ENCODE assay signal across 8 cellular contexts in the genomic region with DNA sequence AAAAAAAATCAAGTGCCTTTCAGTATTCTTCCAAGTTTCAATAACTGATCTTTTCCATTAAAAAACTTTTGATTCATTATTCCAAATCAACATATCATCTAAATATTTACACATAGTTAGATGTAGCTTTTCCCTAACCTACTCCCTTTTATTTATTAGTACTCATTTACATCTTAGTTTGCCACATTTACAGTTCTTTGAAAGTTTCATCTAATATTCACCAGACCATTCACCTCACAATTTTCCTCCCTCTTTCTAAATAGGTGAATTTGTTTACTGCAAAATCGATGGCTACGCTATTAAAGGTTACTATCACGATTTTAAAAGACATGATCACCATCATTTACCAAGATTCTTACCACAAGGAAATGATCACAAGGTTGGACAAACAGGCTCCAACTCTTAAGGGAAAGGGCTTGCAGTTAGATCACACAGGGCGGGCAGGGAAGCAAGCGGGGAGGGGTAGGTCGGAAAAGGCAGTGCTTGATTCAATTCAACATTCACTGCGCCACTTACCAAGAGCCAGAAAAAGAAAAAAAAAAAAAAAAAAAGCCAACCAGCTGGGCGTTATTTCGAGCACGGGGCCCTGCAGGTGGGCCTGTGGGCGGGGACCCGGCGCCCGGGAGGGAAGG. TPM values are rescaled to one million over a fixed set of nuclear protein-coding genes. Genes with fewer than 3 reads are reported as not detected.
A peak's percentile ranks its signal among the peaks of the same experiment; 100 is the strongest.
DNase-seq lines count a peak whose midpoint lies in the region; ATAC-seq, FAIRE-seq and TF ChIP-seq lines count a peak whose summit lies in the region.

No MANE protein-coding gene starts in this region.

- intact Hi-C loops in HCT116 (cut with micrococcal nuclease) (loop anchor here (5.0 to 10.0 kb wide), 7 partner anchors 94 to 807 kb away; partner anchors contain the start of gene BAZ2B), GM12878 (cut with micrococcal nuclease; ENCODE audit: unreplicated experiment) (loop anchor here (1.0 to 10.0 kb wide), 5 partner anchors 96 to 507 kb away; partner anchors contain the start of gene WDSUB1), HepG2 (cut with micrococcal nuclease; ENCODE audit: unreplicated experiment) (loop anchor here (1.0 to 10.0 kb wide), 6 partner anchors 86 to 425 kb away; partner anchors contain the start of genes BAZ2B, CD302 and WDSUB1), thyroid gland (cut with DNase I) (loop anchor here (10.0 kb wide), 1 partner anchor 87 kb away; no protein-coding TSS in a partner anchor)

- no peak for TF ChIP-seq EP300 in GM12878 (IDR thresholded peaks at IDR 0.05; ENCODE audit: borderline replicate concordance in 1 of 2, control insufficient read depth in 1 of 2, low read depth in 2 of 2, low read length in 2 of 2)
- no peak for TF ChIP-seq EP300 in HepG2 (IDR thresholded peaks at IDR 0.05; ENCODE audit: low read depth in 2 of 2, low read length in 2 of 2)
- TF ChIP-seq EP300 in HepG2 (CRISPR knock-in tag; IDR thresholded peaks at IDR 0.05; ENCODE audit: borderline replicate concordance), result no peak

- peak overlapping the region; percentile 75 for H3K4me2 ChIP-seq in HCT116 (ENCODE audit: low read length)
- peak overlapping the region; percentile 90 for H3K4me2 ChIP-seq in GM12878 (ENCODE audit: control insufficient read depth, insufficient read depth)
- peak overlapping the region; percentile 69 for H3K4me2 ChIP-seq in HepG2 (ENCODE audit: low read depth, low read length)

- H3K4me1 ChIP-seq in HCT116 (ENCODE audit: control insufficient read depth in 1 of 2, insufficient read depth in 2 of 2, low read length in 2 of 2), result peaks cover 8 to 25% of the 10 kb centered on the region in 2 experiments; a peak in 3 of 4 replicates
- H3K4me1 ChIP-seq in GM12878 (ENCODE audit: control insufficient read depth, insufficient read depth, low read length), result peaks cover 3% of the 10 kb centered on the region; the same call in 1 of the 2 replicates
- peaks cover 30% of the 10 kb centered on the region for H3K4me1 ChIP-seq in HepG2 (ENCODE audit: insufficient read depth, low read length)
- peaks cover 21 to 26% of the 10 kb centered on the region in 2 donors for H3K4me1 ChIP-seq in thyroid gland

- no peak for ATAC-seq in HCT116
- no peak for ATAC-seq in GM12878
- ATAC-seq in HepG2, result no peak

- CTCF ChIA-PET in HCT116 (lab: Charles Lee), result interaction anchor here (0.6 to 1.4 kb wide), 5 partner anchors 8 to 927 kb away, joined by 3 to 4 read pairs (median 4); no protein-coding TSS in a partner anchor
- CTCF ChIA-PET in GM12878 (lab: Yijun Ruan, JAX), result interaction anchor here (0.6 to 3.7 kb wide), 17 partner anchors 10 to 809 kb away, joined by 3 to 18 read pairs (median 4); no protein-coding TSS in a partner anchor
- CTCF ChIA-PET in HepG2 (lab: Yijun Ruan, JAX; ENCODE audit: low intra/inter-chr PET ratio, low total read pairs), result interaction anchor here (1.0 kb wide), 1 partner anchor 155 kb away, joined by 3 read pairs; no protein-coding TSS in a partner anchor

- no peak for DNase-seq in HCT116 (ENCODE audit: low read depth, low spot score)
- DNase-seq in GM12878 (ENCODE audit: low read depth, low spot score), result peak; percentile 30
- DNase-seq in HepG2 (ENCODE audit: low spot score), result no peak
- no peak for DNase-seq in thyroid gland
- DNase-seq in central memory CD4-positive, alpha-beta T cell, result no peak
- no peak for DNase-seq in NCI-H146 treated with DMSO at 0.1 percent for 48 hours (lab: John Stamatoyannopoulos, UW; ENCODE audit: unreplicated experiment)
- DNase-seq in GM20000 (ENCODE audit: low spot score), result no peak

- peak overlapping the region; percentile 96 to 98 for H3K4me3 ChIP-seq in HCT116 (replicated peaks in 1 of 2; ENCODE audit: low read depth in 1 of 2, low read length in 2 of 2)
- H3K4me3 ChIP-seq in GM12878, result peak overlapping the region; percentile 99
- H3K4me3 ChIP-seq in HepG2 (replicated peaks in 1 of 3; ENCODE audit: insufficient read depth in 1 of 3, low read depth in 2 of 3, low read length in 3 of 3), result peak overlapping the region; percentile 87 to 99 (median 99)
- H3K4me3 ChIP-seq in thyroid gland (replicated peaks in 1 of 3), result peak overlapping the region; percentile 90 to 99 (median 99)

- H3K36me3 ChIP-seq in HCT116 (ENCODE audit: control insufficient read depth in 1 of 2, insufficient read depth in 2 of 2, low read length in 2 of 2), result peaks cover 10 to 11% of the 10 kb centered on the region in 2 experiments; a peak in 3 of 4 replicates
- peaks cover 2 to 19% of the 10 kb centered on the region in 2 experiments; a peak in 3 of 4 replicates for H3K36me3 ChIP-seq in GM12878 (ENCODE audit: control insufficient read depth in 2 of 2, insufficient read depth in 2 of 2, low read length in 1 of 2)
- peaks cover 4 to 15% of the 10 kb centered on the region in 2 experiments; a peak in 4 of 5 replicates for H3K36me3 ChIP-seq in HepG2 (replicated peaks in 1 of 2; ENCODE audit: control insufficient read depth in 1 of 2, insufficient read depth in 2 of 2, low read length in 2 of 2)
- H3K36me3 ChIP-seq in thyroid gland, result peaks cover 0 to 4% of the 10 kb centered on the region in 2 donors

- H3K9ac ChIP-seq in HCT116 (ENCODE audit: low read length) (peak overlapping the region; percentile 98), GM12878 (ENCODE audit: control insufficient read depth, insufficient read depth, low read length) (peak overlapping the region; percentile 100), HepG2 (ENCODE audit: insufficient read depth, low read depth, low read length) (peak overlapping the region; percentile 96)

- no peak for FAIRE-seq in GM12878 (lab: Jason Lieb, UNC)
- FAIRE-seq in HepG2 (lab: Jason Lieb, UNC), result peak; percentile 42

- H4K20me1 ChIP-seq in HCT116 (ENCODE audit: insufficient read depth), result peaks cover 10% of the 10 kb centered on the region; the same call in 1 of the 2 replicates
- H4K20me1 ChIP-seq in GM12878 (ENCODE audit: control insufficient read depth, insufficient read depth), result no peaks in the 10 kb centered on the region
- H4K20me1 ChIP-seq in HepG2 (ENCODE audit: insufficient read depth, low read length), result peaks cover 38% of the 10 kb centered on the region

- H3K9me2 ChIP-seq in HCT116 (ENCODE audit: insufficient read depth), result no peaks in the 10 kb centered on the region

- peak overlapping the region; percentile 85 for H3K27ac ChIP-seq in 22Rv1
- peak overlapping the region; percentile 93 for H3K27ac ChIP-seq in HCT116 (ENCODE audit: low read depth, low read length)
- H3K27ac ChIP-seq in GM12878 (ENCODE audit: control insufficient read depth, insufficient read depth), result peak overlapping the region; percentile 99
- peak overlapping the region; percentile 94 for H3K27ac ChIP-seq in HepG2 (ENCODE audit: extremely low read length, insufficient read depth, low read length)
- H3K27ac ChIP-seq in thyroid gland, result peak overlapping the region; percentile 99

- TF ChIP-seq RAD21 in HCT116 (IDR thresholded peaks at IDR 0.05; ENCODE audit: low read depth) (no peak), GM12878 (IDR thresholded peaks at IDR 0.05; ENCODE audit: insufficient read depth, low read depth, low read length) (no peak), HepG2 (CRISPR knock-in tag; IDR thresholded peaks at IDR 0.05) (no peak)

- no peaks in the 10 kb centered on the region for H3K27me3 ChIP-seq in HCT116 (ENCODE audit: insufficient read depth, low read length)
- H3K27me3 ChIP-seq in GM12878 (replicated peaks in 1 of 2; ENCODE audit: control insufficient read depth in 2 of 2, insufficient read depth in 2 of 2, low read length in 1 of 2), result no peaks in the 10 kb centered on the region
- H3K27me3 ChIP-seq in HepG2 (ENCODE audit: control insufficient read depth in 1 of 2, insufficient read depth in 2 of 2, low read length in 2 of 2), result no peaks in the 10 kb centered on the region; a peak in 1 of 5 replicates
- no peaks in the 10 kb centered on the region for H3K27me3 ChIP-seq in thyroid gland

- in situ Hi-C loops in GM12878 (cut with MboI), result no loop called here
- in situ Hi-C loops in HepG2 (cut with HindIII; ENCODE audit: extremely low pct_ligation_motif_present, low pct_unique_long_range_greater_than_20kb), result no loop called here

- TF ChIP-seq POLR2A in HCT116 (IDR thresholded peaks at IDR 0.05; ENCODE audit: borderline replicate concordance, extremely low read depth, insufficient read depth, insufficient read length) (no peak), GM12878 (IDR thresholded peaks at IDR 0.05; ENCODE audit: low read depth, low read length) (no peak), HepG2 (IDR thresholded peaks at IDR 0.05; ENCODE audit: insufficient read depth in 1 of 2, low read depth in 2 of 2, low read length in 2 of 2) (no peak), thyroid gland (IDR thresholded peaks at IDR 0.05) (no peak)

- RAD21 ChIA-PET in HCT116 (lab: Charles Lee; ENCODE audit: low non-redundant PET in 1 of 2, low total read pairs in 2 of 2, uncharacterized antibody in 2 of 2, unreplicated experiment in 2 of 2), result interaction anchor here (0.6 to 1.5 kb wide), 6 partner anchors 75 to 715 kb away, joined by 3 to 5 read pairs (median 4); no protein-coding TSS in a partner anchor
- RAD21 ChIA-PET in GM12878 (lab: Charles Lee; ENCODE audit: unreplicated experiment), result interaction anchor here (0.7 to 4.6 kb wide), 17 partner anchors 19 to 592 kb away, joined by 3 to 20 read pairs (median 3); no protein-coding TSS in a partner anchor

- H3K79me2 ChIP-seq in HCT116 (ENCODE audit: insufficient read depth, low read length) (peaks cover 44% of the 10 kb centered on the region), GM12878 (ENCODE audit: control insufficient read depth, insufficient read depth, low read length) (peaks cover 50% of the 10 kb centered on the region), HepG2 (ENCODE audit: insufficient read depth, low read length) (peaks cover 44% of the 10 kb centered on the region)

- WGBS in GM12878 (ENCODE audit: insufficient coverage, insufficient replicate concordance, low lambda C conversion rate, missing lambda C conversion rate), result under 1% methylated on average over 10 of the region's 14 CpGs
- under 1% methylated on average over 13 of the region's 14 CpGs for WGBS in HepG2 (ENCODE audit: low lambda C conversion rate)
- WGBS in thyroid gland, 2 donors, result 1 to 3% methylated on average over 14 of the region's 14 CpGs

- POLR2A ChIA-PET in HCT116 (lab: Charles Lee) (interaction anchor here (0.6 to 1.6 kb wide), 9 partner anchors 9 to 421 kb away, joined by 3 to 6 read pairs (median 4); no protein-coding TSS in a partner anchor), GM12878 (lab: Charles Lee) (interaction anchor here (0.6 to 2.4 kb wide), 12 partner anchors 9 to 561 kb away, joined by 3 to 11 read pairs (median 4); no protein-coding TSS in a partner anchor), HepG2 (lab: Yijun Ruan, JAX) (interaction anchor here (0.6 to 1.9 kb wide), 29 partner anchors 8 to 743 kb away, joined by 3 to 66 read pairs (median 4); partner anchors contain the start of genes BAZ2B, CD302, TANC1 and WDSUB1)

- BruUV-seq in HCT116 (replicated peaks; lab: Mats Ljungman, UMichigan) (TSS peak; percentile 67), GM12878 (replicated peaks; lab: Mats Ljungman, UMichigan) (no TSS peak), HepG2 (replicated peaks; lab: Mats Ljungman, UMichigan) (TSS peak; percentile 75)

- peak overlapping the region; percentile 73 for H2AFZ ChIP-seq in HCT116 (ENCODE audit: low read depth, low read length, poor library complexity, severe bottlenecking)
- H2AFZ ChIP-seq in GM12878 (ENCODE audit: control insufficient read depth, low read depth, low read length), result peak overlapping the region; percentile 98
- H2AFZ ChIP-seq in HepG2 (ENCODE audit: low read length), result peak overlapping the region; percentile 97

- TF ChIP-seq CTCF in 22Rv1 (IDR thresholded peaks at IDR 0.05), result no peak
- TF ChIP-seq CTCF in HCT116 (IDR thresholded peaks at IDR 0.05 in 2 of 3, conservative IDR thresholded peaks at IDR 0.05 in 1 of 3; ENCODE audit: borderline replicate concordance in 1 of 3, insufficient read depth in 1 of 3, low read depth in 2 of 3, low read length in 2 of 3), result no peak
- no peak for TF ChIP-seq CTCF in GM12878 (IDR thresholded peaks at IDR 0.05 in 2 of 3, conservative IDR thresholded peaks at IDR 0.05 in 1 of 3; ENCODE audit: control insufficient read depth in 2 of 3, extremely low read depth in 1 of 3, insufficient read depth in 1 of 3, low read depth in 3 of 3, low read length in 3 of 3)
- no peak for TF ChIP-seq CTCF in HepG2 (CRISPR knock-in tag; IDR thresholded peaks at IDR 0.05)
- no peak for TF ChIP-seq CTCF in thyroid gland (IDR thresholded peaks at IDR 0.05)
- no peak for TF ChIP-seq CTCF in GM20000 (IDR thresholded peaks at IDR 0.05; ENCODE audit: extremely low read depth, missing control alignments)

- SMC1A ChIA-PET in GM12878 (lab: Charles Lee; ENCODE audit: uncharacterized antibody, unreplicated experiment), result interaction anchor here (0.8 to 1.7 kb wide), 7 partner anchors 12 to 502 kb away, joined by 3 to 7 read pairs (median 3); no protein-coding TSS in a partner anchor

- H3K9me3 ChIP-seq in HCT116 (ENCODE audit: control insufficient read depth in 1 of 2, insufficient read depth in 1 of 2, low read depth in 1 of 2, low read length in 2 of 2), result no peaks in the 10 kb centered on the region
- no peaks in the 10 kb centered on the region; the same call in 2 of the 3 replicates for H3K9me3 ChIP-seq in GM12878 (replicated peaks; ENCODE audit: control insufficient read depth, insufficient read depth, low read length)
- no peaks in the 10 kb centered on the region for H3K9me3 ChIP-seq in HepG2 (ENCODE audit: low read length)
- H3K9me3 ChIP-seq in thyroid gland, result no peaks in the 10 kb centered on the region

RNA-seq across cellular contexts. Expression of gene MARCHF7, which starts 0.6 kb away (rescaled TPM):
- total RNA-seq in HCT116 (2021; ENCODE audit: unreplicated experiment) (65.9 TPM), GM12878 (2014; rRNA removed) (64.3 and 83.1 TPM in 2 replicates), GM12878 (2014; rRNA removed; fragmentation: Illumina TruSeq; extraction: Trizol) (107 and 110 TPM in 2 replicates), GM12878 (2021) (68.7 and 69.1 TPM in 2 replicates), HepG2 (2016; rRNA removed; fragmentation: Illumina TruSeq; extraction: Trizol) (88.5 and 156 TPM in 2 replicates), thyroid gland (100 to 1,000 TPM; 105 to 203 (median 132) TPM)
- polyA plus RNA-seq in HCT116 (2012), result 26.7 and 31.8 TPM in 2 replicates
- total RNA-seq in GM12878 (2013; cell fraction: nucleolus; rRNA removed), result 215 and 216 TPM in 2 replicates
- polyA plus RNA-seq in GM12878 (2011; ENCODE audit: low read depth), result 32.3 TPM
- polyA plus RNA-seq in GM12878 (2011; rRNA removed) (49.6 and 73.2 TPM in 2 replicates), GM12878 (2014; fragmentation: Illumina TruSeq; extraction: Trizol) (107 and 154 TPM in 2 replicates), GM12878 (2014; fragmentation: Nextera tagmentation; extraction: Ambion mirVana) (10 to 100 TPM; 39.4 to 56.3 TPM), GM12878 (2014; rRNA removed) (41.1 and 45.8 TPM in 2 replicates), GM12878 (2016; fragmentation: Nextera tagmentation; extraction: Ambion mirVana) (100 to 1,000 TPM; 109 to 111 TPM), HepG2 (2011; rRNA removed) (32.8 and 33.2 TPM in 2 replicates)
- 17.2 and 23.2 TPM in 2 replicates for polyA plus RNA-seq in GM12878 (2011; cell fraction: cytosol; rRNA removed)
- polyA plus RNA-seq in GM12878 (2011; cell fraction: nucleus; rRNA removed), result 35.8 and 40.2 TPM in 2 replicates
- polyA plus RNA-seq in GM12878 (2012), result 36.5 and 61.7 TPM in 2 replicates
- 34.0 and 60.9 TPM in 2 replicates for polyA minus RNA-seq in GM12878 (2011; rRNA and poly(A)+ RNA removed)
- 26.2 and 36.3 TPM in 2 replicates for polyA minus RNA-seq in GM12878 (2011; cell fraction: cytosol; rRNA and poly(A)+ RNA removed)
- polyA minus RNA-seq in GM12878 (2011; cell fraction: nucleus; rRNA and poly(A)+ RNA removed), result 34.6 and 45.9 TPM in 2 replicates
- total RNA-seq in HepG2 (2016; cell fraction: cytosol; rRNA removed; fragmentation: Illumina TruSeq; extraction: Trizol; ENCODE audit: low read depth), result 27.0 and 32.4 TPM in 2 replicates
- total RNA-seq in HepG2 (2016; cell fraction: insoluble cytoplasmic fraction; rRNA removed; fragmentation: Illumina TruSeq; extraction: Trizol), result 91.7 and 146 TPM in 2 replicates
- 57.4 and 74.7 TPM in 2 replicates for total RNA-seq in HepG2 (2016; cell fraction: membrane; rRNA removed; fragmentation: Illumina TruSeq; extraction: Trizol)
- total RNA-seq in HepG2 (2016; cell fraction: nucleus; rRNA removed; fragmentation: Illumina TruSeq; extraction: Trizol), result 74.2 and 77.1 TPM in 2 replicates
- polyA plus RNA-seq in HepG2 (2011; cell fraction: cytosol; rRNA removed), result 13.5 and 21.8 TPM in 2 replicates
- 19.1 and 33.0 TPM in 2 replicates for polyA plus RNA-seq in HepG2 (2011; cell fraction: nucleus; rRNA removed)
- 47.2 and 54.7 TPM in 2 replicates for polyA plus RNA-seq in HepG2 (2012)
- polyA plus RNA-seq in HepG2 (2016; cell fraction: cytosol; fragmentation: Illumina TruSeq; extraction: Trizol; ENCODE audit: low read depth), result 3.1 and 4.7 TPM in 2 replicates
- polyA plus RNA-seq in HepG2 (2016; cell fraction: insoluble cytoplasmic fraction; fragmentation: Illumina TruSeq; extraction: Trizol; ENCODE audit: low read depth), result 124 and 129 TPM in 2 replicates
- polyA plus RNA-seq in HepG2 (2016; cell fraction: membrane; fragmentation: Illumina TruSeq; extraction: Trizol; ENCODE audit: low read depth), result 12.6 and 14.7 TPM in 2 replicates
- 114 and 121 TPM in 2 replicates for polyA plus RNA-seq in HepG2 (2016; cell fraction: nucleus; fragmentation: Illumina TruSeq; extraction: Trizol; ENCODE audit: insufficient read depth, low read depth)
- polyA minus RNA-seq in HepG2 (2011; rRNA and poly(A)+ RNA removed; ENCODE audit: low replicate concordance), result 14.0 and 17.7 TPM in 2 replicates
- 43.7 and 49.3 TPM in 2 replicates for polyA minus RNA-seq in HepG2 (2011; cell fraction: cytosol; rRNA and poly(A)+ RNA removed)
- polyA minus RNA-seq in HepG2 (2011; cell fraction: nucleus; rRNA and poly(A)+ RNA removed), result 104 and 120 TPM in 2 replicates
